ENCODE assay signal across 19 cellular contexts in genomic region chr1:50989694-50990093, GRCh38.
"Had no signal": no experiment of that assay in that cellular context is flagged by ENCODE, and none has a peak within 500 bp of the region (broad histone marks: within the 10 kb centered on the region; RNA-seq: fewer than 3 reads in every experiment).

No MANE protein-coding gene starts in this region.

- H3K27me3 ChIP-seq: colonic mucosa had no signal

- DNase-seq: activated B cell treated with CpG ODN at 0.5 μM for 24 hours; activated CD4-positive, alpha-beta T cell treated with anti-CD3 and anti-CD28 coated beads, Interleukin-2, amount 10 ng/mL, durations not matched to agents 24 days and 14 days; activated CD8-positive, alpha-beta memory T cell treated with anti-CD3 and anti-CD28 coated beads, Interleukin-2, amount 50 U/mL, for 4 hours; activated CD8-positive, alpha-beta T cell treated with anti-CD3 and anti-CD28 coated beads, Interleukin-2, amount 10 ng/mL, durations not matched to agents 7 days and 5 days; activated gamma-delta T cell; activated T-cell treated with anti-CD3 and anti-CD28 coated beads, Interleukin-2, amount 50 U/mL, for 72 hours; amygdala; central memory CD4-positive, alpha-beta T cell; colonic mucosa; foreskin keratinocyte; left ventricle myocardium superior; nucleus accumbens; right cardiac atrium; small intestine; stimulated activated CD4-positive, alpha-beta T cell treated with anti-CD3 and anti-CD28 coated beads, Interleukin-4, amount 100 ng/mL, for 24 hours; stimulated activated CD8-positive, alpha-beta memory T cell treated with anti-CD3 and anti-CD28 coated beads, Interleukin-4, amount 100 ng/mL, for 48 hours; stimulated activated naive CD4-positive, alpha-beta T cell treated with Interleukin-2 at 50 U/mL for 16 hours; T-helper 17 cell had no signal

- H3K4me3 ChIP-seq: colonic mucosa, prostate gland had no signal

- ATAC-seq: activated CD8-positive, alpha-beta T cell treated with anti-CD3 and anti-CD28 coated beads, Interleukin-2, amount 10 ng/mL, durations not matched to agents 7 days and 5 days; activated T-cell treated with anti-CD3 and anti-CD28 coated beads, Interleukin-2, amount 50 U/mL, for 72 hours; foreskin keratinocyte; left ventricle myocardium superior; right cardiac atrium; T-helper 17 cell had no signal

- H3K4me1 ChIP-seq: colonic mucosa, foreskin keratinocyte, prostate gland had no signal

- H3K27ac ChIP-seq: colonic mucosa, foreskin keratinocyte, prostate gland had no signal

- H3K9me3 ChIP-seq: colonic mucosa, prostate gland had no signal

- H3K36me3 ChIP-seq: colonic mucosa, prostate gland had no signal
